In the genomic region with DNA sequence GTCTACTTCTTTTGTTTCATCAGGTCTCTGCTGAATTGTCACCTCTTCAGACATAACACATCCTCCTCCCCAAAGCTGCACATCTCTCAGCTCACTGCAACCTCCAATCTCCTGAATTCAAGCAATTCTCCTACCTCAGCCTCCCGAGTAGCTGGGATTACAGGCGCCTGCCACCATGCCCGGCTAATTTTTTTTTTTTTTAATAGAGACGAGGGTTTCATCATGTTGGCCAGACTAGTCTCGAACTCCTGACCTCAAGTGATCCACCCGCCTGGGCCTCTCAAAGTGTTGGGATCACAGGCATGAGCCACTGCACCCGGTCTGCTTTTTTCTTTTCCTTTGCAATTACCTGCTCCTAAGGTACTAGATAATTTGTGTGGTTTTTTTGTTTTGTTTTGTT, we compare ENCODE assay signal across 1 cellular context.
A peak's percentile ranks its signal among the peaks of the same experiment; 100 is the strongest.
TF ChIP-seq lines count a peak whose summit lies in the region.

No MANE protein-coding gene starts in this region.

TF ChIP-seq in SK-N-SH treated with all-trans-retinoic acid at 6 μM for 48 hours, 23 proteins besides CTCF, POLR2A, EP300 and RAD21:
- peak; percentile 70; the same call in 1 of the 2 replicates for TF ChIP-seq ZFP3 (CRISPR knock-in tag; IDR thresholded peaks at IDR 0.05)
TF ChIP-seq in SK-N-SH treated with all-trans-retinoic acid at 6 μM for 48 hours: peak in this region for 1; not testable (repeated sequence) for 22.
